Comparison of ENCODE assay signal across 8 cellular contexts in genomic region chr19:2328401-2329161, GRCh38. TPM values are rescaled to one million over a fixed set of nuclear protein-coding genes. Genes with fewer than 3 reads are reported as not detected.
DNase-seq lines count a peak whose midpoint lies in the region; ATAC-seq and FAIRE-seq lines count a peak whose summit lies in the region.

TSS of gene LSM7 (minus strand) at chr19:2328586. CDS start at chr19:2328566, 20 bp downstream.
TSS of gene SPPL2B (plus strand) at chr19:2328684. CDS start at chr19:2328710, 26 bp downstream.

- H3K4me3 Mint-ChIP-seq in effector memory CD8-positive, alpha-beta T cell: peak within 1 kb of the TSS; percentile 91 to 97

- H3K4me1 Mint-ChIP-seq in effector memory CD8-positive, alpha-beta T cell (ENCODE audit: low read depth in 2 of 2): peaks cover 32 to 35% of the 10 kb centered on the region in 2 donors

- peak within 1 kb of the TSS; percentile 95 to 96 for H3K27ac Mint-ChIP-seq in effector memory CD8-positive, alpha-beta T cell

- peak; percentile 70 to 71 for DNase-seq in AML-193 (lab: John Stamatoyannopoulos, UW)
- peak; percentile 96 for DNase-seq in GM19239 (ENCODE audit: insufficient read length, low spot score)
- DNase-seq in HPDE6-E6E7 (ENCODE audit: extremely low spot score): peak; percentile 95
- DNase-seq in NOMO-1 treated with DMSO at 0.1 percent for 48 hours (lab: John Stamatoyannopoulos, UW; ENCODE audit: unreplicated experiment): peak; percentile 83
- DNase-seq in activated CD8-positive, alpha-beta memory T cell treated with anti-CD3 and anti-CD28 coated beads for 4 hours (ENCODE audit: low read depth in 2 of 2): peak; percentile 83 to 90
- DNase-seq in effector memory CD8-positive, alpha-beta T cell: peak; percentile 89 to 91 (median 89)
- DNase-seq in mesenchymal stem cell: peak; percentile 89
- DNase-seq in stimulated activated CD8-positive, alpha-beta memory T cell treated with anti-CD3 and anti-CD28 coated beads, Interleukin-12 subunit alpha, Interleukin-12 subunit beta, amount 100 ng/mL, for 1 hour (ENCODE audit: low read depth): peak; percentile 90

- H3K27me3 Mint-ChIP-seq in effector memory CD8-positive, alpha-beta T cell: no peaks in the 10 kb centered on the region

- H3K9me3 ChIP-seq in mesenchymal stem cell (ENCODE audit: control insufficient read depth, low read length): no peaks in the 10 kb centered on the region

- peak within 1 kb of the TSS; percentile 75 to 89 for H3K4ac ChIP-seq in mesenchymal stem cell (ENCODE audit: low read depth in 1 of 2, low read length in 2 of 2)

- peak within 1 kb of the TSS; percentile 87 for H3K27ac ChIP-seq in mesenchymal stem cell (ENCODE audit: low read length, poor library complexity, severe bottlenecking)

- peaks cover 20 to 42% of the 10 kb centered on the region in 2 experiments for H3K36me3 ChIP-seq in mesenchymal stem cell (ENCODE audit: control insufficient read depth in 1 of 2, insufficient read depth in 2 of 2, low read depth in 1 of 2, low read length in 2 of 2)

- peaks cover 43% of the 10 kb centered on the region for H3K36me3 Mint-ChIP-seq in effector memory CD8-positive, alpha-beta T cell (ENCODE audit: insufficient read depth)

- H3K27me3 ChIP-seq in mesenchymal stem cell (ENCODE audit: control insufficient read depth in 1 of 2, insufficient read depth in 1 of 2, low read length in 2 of 2): no peaks in the 10 kb centered on the region

- H3K23ac ChIP-seq in mesenchymal stem cell (ENCODE audit: low read length in 2 of 2): peak within 1 kb of the TSS; percentile 57 to 81

- peak within 1 kb of the TSS; percentile 12 to 40 for H2BK12ac ChIP-seq in mesenchymal stem cell (ENCODE audit: low read length in 2 of 2)

- ATAC-seq in effector memory CD8-positive, alpha-beta T cell (replicated peaks): peak; percentile 84

- peaks cover 54% of the 10 kb centered on the region for H3K79me1 ChIP-seq in mesenchymal stem cell (replicated peaks; ENCODE audit: low read length, poor library complexity, severe bottlenecking)

- H3K4me3 ChIP-seq in mesenchymal stem cell (ENCODE audit: insufficient read depth in 1 of 2, low read depth in 1 of 2, low read length in 2 of 2): peak within 1 kb of the TSS; percentile 92 to 98

- FAIRE-seq in GM19239 (lab: Jason Lieb, UNC): peak; percentile 86

- peak within 1 kb of the TSS; percentile 84 for H2AFZ ChIP-seq in mesenchymal stem cell (ENCODE audit: low read depth, low read length)

- H3K14ac ChIP-seq in mesenchymal stem cell (ENCODE audit: low read length in 2 of 2): peak within 1 kb of the TSS; percentile 79 to 90

- H3K9ac ChIP-seq in mesenchymal stem cell (ENCODE audit: low read length): peak within 1 kb of the TSS; percentile 92

- peak within 1 kb of the TSS; percentile 80 to 88 for H3K18ac ChIP-seq in mesenchymal stem cell (ENCODE audit: low read depth in 1 of 2, low read length in 2 of 2)

- no peak within 1 kb of the TSS for H2BK5ac ChIP-seq in mesenchymal stem cell (ENCODE audit: low read depth, low read length, poor library complexity, severe bottlenecking)

- peak within 1 kb of the TSS; percentile 95 for H3K4me2 ChIP-seq in mesenchymal stem cell (ENCODE audit: low read length, poor library complexity, severe bottlenecking)

- H3K9me3 Mint-ChIP-seq in effector memory CD8-positive, alpha-beta T cell: no peaks in the 10 kb centered on the region

- WGBS in mesenchymal stem cell: under 1% methylated on average over 84 of the region's 89 CpGs

- no peak within 1 kb of the TSS for H2AK5ac ChIP-seq in mesenchymal stem cell (ENCODE audit: low read length, severe bottlenecking)

- H4K8ac ChIP-seq in mesenchymal stem cell (ENCODE audit: low read length): peak within 1 kb of the TSS; percentile 70

- H2BK15ac ChIP-seq in mesenchymal stem cell (ENCODE audit: low read depth, poor library complexity, severe bottlenecking): peak within 1 kb of the TSS; percentile 82

- H2BK120ac ChIP-seq in mesenchymal stem cell (ENCODE audit: low read depth, low read length): peak within 1 kb of the TSS; percentile 73

- H4K91ac ChIP-seq in mesenchymal stem cell (ENCODE audit: low read length): peak within 1 kb of the TSS; percentile 89

- peaks cover 60% of the 10 kb centered on the region for H3K4me1 ChIP-seq in mesenchymal stem cell (ENCODE audit: control insufficient read depth, insufficient read depth, low read depth, low read length)

RNA-seq across cellular contexts. Expression of gene LSM7, which starts in this region (rescaled TPM):
- 149 TPM for polyA plus RNA-seq in mesenchymal stem cell (2013, experiment 1 of 2)
- 138 TPM for polyA plus RNA-seq in mesenchymal stem cell (2013, experiment 2 of 2)

RNA-seq across cellular contexts. Expression of gene SPPL2B, which starts in this region (rescaled TPM):
- 25.7 TPM for polyA plus RNA-seq in mesenchymal stem cell (2013, experiment 1 of 2)
- 24.4 TPM for polyA plus RNA-seq in mesenchymal stem cell (2013, experiment 2 of 2)

Comparison
In these comparisons a context has a peak if more than half of its experiments do, and no peak if none do; other contexts are left out.
1. Peak in every context shown above with its lines: DNase-seq, ATAC-seq, H3K4me3 ChIP-seq and H3K27ac ChIP-seq.